In the genomic region with DNA sequence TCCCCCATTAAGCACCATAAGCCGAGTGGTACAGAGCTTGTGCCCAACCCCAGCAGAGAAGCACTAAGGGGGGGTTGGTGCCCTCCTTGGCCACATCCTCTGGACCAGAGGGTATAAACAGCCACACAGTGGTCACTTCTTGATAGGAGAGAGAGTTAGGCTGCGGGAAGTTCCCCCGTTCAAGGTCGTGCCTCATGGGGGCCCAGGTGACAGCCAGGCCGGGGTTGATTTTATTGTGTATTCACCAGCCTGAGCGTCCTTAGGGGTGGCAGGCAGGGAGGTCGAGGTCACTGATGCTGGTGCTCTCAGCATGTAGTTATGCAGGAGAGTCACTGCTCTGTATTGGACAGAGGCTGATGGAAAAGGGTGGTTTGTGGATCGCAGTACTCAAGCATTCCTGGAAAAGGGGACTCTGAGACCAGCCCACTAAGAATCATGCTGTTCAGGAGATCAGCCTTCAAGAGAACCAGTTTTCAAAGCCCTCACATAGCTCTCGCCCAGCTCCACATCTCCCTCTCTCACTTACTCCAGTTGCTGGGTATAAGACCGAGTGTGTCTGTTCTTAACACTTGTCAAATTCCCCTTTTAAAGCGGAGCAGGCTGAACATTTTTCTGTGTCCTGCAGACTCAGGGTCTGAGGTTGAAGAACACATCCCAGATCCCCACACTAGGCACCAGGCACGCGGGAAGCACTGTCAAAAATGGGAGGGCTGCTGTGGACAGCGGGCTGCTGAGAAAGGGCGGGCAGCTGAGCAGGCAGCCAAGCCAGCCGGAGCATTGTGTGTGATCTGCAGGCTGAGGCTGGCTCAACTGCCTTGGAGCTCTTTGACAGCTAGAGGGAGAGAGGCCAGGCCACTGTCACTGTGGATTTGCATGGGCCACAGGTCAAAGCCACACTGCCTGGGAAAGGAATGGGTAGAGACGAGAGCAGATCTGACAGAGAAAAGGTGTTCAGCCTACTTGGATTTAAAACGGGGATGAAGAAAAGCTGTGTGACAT, we compare ENCODE assay signal across 9 cellular contexts. TPM values are rescaled to one million over a fixed set of nuclear protein-coding genes. Genes with fewer than 3 reads are reported as not detected.
DNase-seq lines count a peak whose midpoint lies in the region; ATAC-seq and TF ChIP-seq lines count a peak whose summit lies in the region.
"Had no signal": no experiment of that assay in that cellular context is flagged by ENCODE, and none has a peak within 500 bp of the region (broad histone marks: within the 10 kb centered on the region; RNA-seq: fewer than 3 reads in every experiment).

No MANE protein-coding gene starts in this region.

- H3K27me3 ChIP-seq in lung (ENCODE audit: control insufficient read depth, insufficient read depth) (no peaks in the 10 kb centered on the region), thyroid gland (no peaks in the 10 kb centered on the region), SJCRH30 (no peaks in the 10 kb centered on the region)

- H3K4me3 ChIP-seq in choroid plexus epithelial cell (ENCODE audit: low read depth, low read length) (no peak overlapping the region), lung (peak overlapping the region; percentile 15), thyroid gland (replicated peaks in 1 of 3) (peak overlapping the region; percentile 81 to 84 (median 83)), SJCRH30 (no peak overlapping the region)

- H3K36me3 ChIP-seq in lung (ENCODE audit: control insufficient read depth in 2 of 2, insufficient read depth in 2 of 2, low read length in 2 of 2) = no peaks in the 10 kb centered on the region
- H3K36me3 ChIP-seq in thyroid gland = no peaks in the 10 kb centered on the region
- H3K36me3 ChIP-seq in SJCRH30 = no peaks in the 10 kb centered on the region

- DNase-seq in DMS 273 (lab: John Stamatoyannopoulos, UW; ENCODE audit: unreplicated experiment) (peak; percentile 35), DMS 273 treated with DMSO at 0.1 percent for 48 hours (lab: John Stamatoyannopoulos, UW) (no peak), choroid plexus epithelial cell (ENCODE audit: low read depth) (peak; percentile 26), lung (ENCODE audit: low spot score) (peak; percentile 67), thyroid gland (peak; percentile 81 to 82), SJCRH30 (no peak), NCI-H2081 treated with DMSO at 0.1 percent for 48 hours (lab: John Stamatoyannopoulos, UW) (no peak), HK-2 (ENCODE audit: unreplicated experiment) (no peak)

- intact Hi-C loops in thyroid gland (cut with DNase I) = no loop called here

- H3K9me3 ChIP-seq in lung (ENCODE audit: control insufficient read depth in 2 of 2, insufficient read depth in 1 of 2, low read length in 1 of 2) = no peaks in the 10 kb centered on the region
- no peaks in the 10 kb centered on the region for H3K9me3 ChIP-seq in thyroid gland
- no peaks in the 10 kb centered on the region for H3K9me3 ChIP-seq in SJCRH30 (replicated peaks)

- H3K4me1 ChIP-seq in lung (ENCODE audit: control insufficient read depth in 2 of 2, insufficient read depth in 2 of 2, low read length in 2 of 2) = peaks cover 23 to 27% of the 10 kb centered on the region in 2 donors
- peaks cover 49 to 59% of the 10 kb centered on the region in 2 donors for H3K4me1 ChIP-seq in thyroid gland
- H3K4me1 ChIP-seq in SJCRH30 = no peaks in the 10 kb centered on the region

- peak in 1 of 2 donors; percentile 73 for TF ChIP-seq POLR2A in thyroid gland (IDR thresholded peaks at IDR 0.05)

- WGBS in lung, 2 donors = 18 to 23% methylated on average over 18 of the region's 18 CpGs
- 6 to 12% methylated on average over 14 to 18 of the region's 18 CpGs for WGBS in thyroid gland, 2 donors

- H3K27ac ChIP-seq in lung (ENCODE audit: low read depth in 1 of 2, low read length in 1 of 2) (peak overlapping the region; percentile 29 to 98), thyroid gland (peak overlapping the region; percentile 89 to 93 (median 89)), SJCRH30 (no peak overlapping the region)
- H3K27ac ChIP-seq: 22Rv1 had no signal

- ATAC-seq in lung (ENCODE audit: insufficient read depth, low FRiP score) = no peak

- TF ChIP-seq CTCF in choroid plexus epithelial cell (conservative IDR thresholded peaks at IDR 0.05; ENCODE audit: low read depth, low read length) (peak; percentile 19), lung (IDR thresholded peaks at IDR 0.05; ENCODE audit: control extremely low read depth, extremely low read depth) (no peak), thyroid gland (IDR thresholded peaks at IDR 0.05) (peak in 4 of 6 experiments; percentile 47 to 67 (median 55))

RNA-seq across cellular contexts. Expression of gene ITGA9, which starts 1.8 kb away (rescaled TPM):
- total RNA-seq in lung (10 to 100 TPM; 39.9 to 49.6 TPM), thyroid gland (100 to 1,000 TPM in 2 of 4 donors, 10 to 100 TPM in 2; 60.9 to 152 (median 110) TPM)
- 1 to 10 TPM; 4.1 to 6.1 TPM for polyA plus RNA-seq in lung
- 0.06 and 0.08 TPM in 2 replicates for total RNA-seq in SJCRH30 (2014; rRNA removed; shearing (Covaris generic))

Comparison
In these comparisons a context has a peak if more than half of its experiments do, and no peak if none do; other contexts are left out.
1. DNase-seq: peak in DMS 273 (single experiment), choroid plexus epithelial cell (single experiment), lung (single experiment) and thyroid gland (2 of 2); none in DMS 273 treated with DMSO at 0.1 percent for 48 hours (single experiment), SJCRH30 (0 of 2), NCI-H2081 treated with DMSO at 0.1 percent for 48 hours (single experiment) and HK-2 (single experiment).
2. H3K4me3 ChIP-seq: peak in lung (single experiment) and thyroid gland (3 of 3); none in choroid plexus epithelial cell (single experiment) and SJCRH30 (single experiment).
3. RNA of gene ITGA9, which starts 1.8 kb away (total RNA-seq): 60.9 to 152 TPM in thyroid gland and 39.9 to 49.6 TPM in lung; 0.06 to 0.08 TPM in SJCRH30; every median in the first group is over 10 times any median in the second.